8 cellular contexts compared by ENCODE assay signal in the genomic region with DNA sequence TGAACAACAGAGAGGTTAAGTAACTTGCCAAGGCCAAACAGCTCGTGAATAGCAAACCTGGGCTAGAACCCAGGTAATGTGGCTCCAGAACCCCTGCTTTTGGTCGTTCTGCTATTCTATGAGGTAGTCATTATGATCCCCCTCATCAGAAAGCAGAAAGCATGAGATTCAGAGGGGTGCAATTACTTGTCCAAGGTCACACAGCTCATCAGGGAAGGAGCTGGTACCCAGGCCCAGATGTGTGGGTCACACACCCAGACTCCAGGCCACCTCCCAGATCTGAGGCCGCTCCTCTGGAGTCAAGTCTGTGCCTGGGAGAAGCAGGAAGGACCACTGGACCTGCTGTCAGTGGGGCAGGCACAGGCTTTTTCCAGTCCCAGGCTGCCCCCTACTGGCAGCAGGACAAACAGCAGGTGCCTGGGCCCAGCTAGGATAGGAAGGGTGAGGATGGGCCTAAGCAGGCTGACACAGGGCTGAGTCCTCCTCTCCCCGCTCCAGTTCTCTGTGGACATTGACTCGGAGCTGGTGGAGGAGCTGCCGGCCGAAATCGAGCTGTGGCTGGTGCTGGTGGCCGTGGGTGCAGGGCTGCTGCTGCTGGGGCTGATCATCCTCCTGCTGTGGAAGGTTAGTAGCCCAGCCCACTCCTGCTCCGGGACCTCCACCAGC. TPM values are rescaled to one million over a fixed set of nuclear protein-coding genes. Genes with fewer than 3 reads are reported as not detected.
DNase-seq lines count a peak whose midpoint lies in the region; ATAC-seq and TF ChIP-seq lines count a peak whose summit lies in the region.

No MANE protein-coding gene starts in this region.

- WGBS in hepatocyte (ENCODE audit: low lambda C conversion rate, missing lambda C conversion rate), result 51% methylated on average over 10 of the region's 10 CpGs

- no peaks in the 10 kb centered on the region for H3K9me3 ChIP-seq in ascending aorta
- no peaks in the 10 kb centered on the region for H3K9me3 ChIP-seq in hepatocyte (ENCODE audit: low read depth)

- H3K4me2 ChIP-seq in hepatocyte, result no peak overlapping the region

- intact Hi-C loops in ascending aorta (cut with DNase I), result loop anchor here (1.0 kb wide), 1 partner anchor 60 kb away; no protein-coding TSS in a partner anchor

- peak; percentile 91 to 96 (median 93) for TF ChIP-seq CTCF in ascending aorta (IDR thresholded peaks at IDR 0.05)
- peak; percentile 93 for TF ChIP-seq CTCF in hepatocyte (IDR thresholded peaks at IDR 0.05; ENCODE audit: poor library complexity)

- no peaks in the 10 kb centered on the region for H3K79me2 ChIP-seq in hepatocyte

- H3K36me3 ChIP-seq in ascending aorta (peaks cover 46 to 67% of the 10 kb centered on the region in 2 donors), hepatocyte (replicated peaks; ENCODE audit: insufficient read depth, low read depth) (no peaks in the 10 kb centered on the region)

- H3K27ac ChIP-seq in ascending aorta (peak overlapping the region; percentile 34 to 48), hepatocyte (no peak overlapping the region)

- no peaks in the 10 kb centered on the region for H3K27me3 ChIP-seq in ascending aorta
- no peaks in the 10 kb centered on the region for H3K27me3 ChIP-seq in hepatocyte

- H2AFZ ChIP-seq in hepatocyte, result no peak overlapping the region

- H3K9me2 ChIP-seq in hepatocyte (replicated peaks; ENCODE audit: insufficient read depth), result no peaks in the 10 kb centered on the region

- ATAC-seq in GM19463 (IDR thresholded peaks at IDR 0.05; ENCODE audit: unreplicated experiment) (peak; percentile 66), HG02970 (IDR thresholded peaks at IDR 0.05; ENCODE audit: low FRiP score, unreplicated experiment) (no peak)

- DNase-seq in AML-193 (lab: John Stamatoyannopoulos, UW) (peak; percentile 63 to 64), NCI-H1436 treated with DMSO at 0.1 percent for 48 hours (lab: John Stamatoyannopoulos, UW) (peak; percentile 5), T-helper 9 cell (peak; percentile 68), ascending aorta (ENCODE audit: low spot score in 2 of 2) (peak in 1 of 2 donors; percentile 86), hepatocyte (ENCODE audit: low spot score) (peak; percentile 80)
- peak; percentile 51 to 68 for DNase-seq in stimulated activated CD4-positive, alpha-beta T cell treated with anti-CD3 and anti-CD28 coated beads, Interleukin-15, amount 100 ng/mL, for 48 hours (ENCODE audit: low read depth in 2 of 2)

- H3K4me1 ChIP-seq in ascending aorta (no peaks in the 10 kb centered on the region), hepatocyte (ENCODE audit: insufficient read depth) (no peaks in the 10 kb centered on the region)

- H3K4me3 ChIP-seq in ascending aorta (no peak overlapping the region), hepatocyte (no peak overlapping the region)

- H4K20me1 ChIP-seq in hepatocyte (ENCODE audit: insufficient read depth, poor library complexity, severe bottlenecking), result no peaks in the 10 kb centered on the region

RNA-seq across cellular contexts. Expression of a gene that starts 7.8 kb away (rescaled TPM):
- 73.5 TPM for total RNA-seq in ascending aorta
- total RNA-seq in hepatocyte, result 35.5 and 42.7 TPM in 2 replicates
- polyA plus RNA-seq in hepatocyte, result 55.8 and 56.9 TPM in 2 replicates

RNA-seq across cellular contexts. Expression of a gene that starts 31.5 kb away (rescaled TPM):
- total RNA-seq in ascending aorta (222 TPM), hepatocyte (26.3 and 28.5 TPM in 2 replicates)
- polyA plus RNA-seq in hepatocyte, result 32.8 and 43.4 TPM in 2 replicates

RNA-seq across cellular contexts. Expression of a gene that starts 42.6 kb away (rescaled TPM):
- 3.2 TPM for total RNA-seq in ascending aorta
- 2.4 and 3.1 TPM in 2 replicates for total RNA-seq in hepatocyte
- polyA plus RNA-seq in hepatocyte, result 3.1 and 4.2 TPM in 2 replicates
